Comparison of ENCODE assay signal across 8 cellular contexts in genomic region chr19:10112895-10113591, GRCh38. TPM values are rescaled to one million over a fixed set of nuclear protein-coding genes. Genes with fewer than 3 reads are reported as not detected.
DNase-seq lines count a peak whose midpoint lies in the region; ATAC-seq, FAIRE-seq and TF ChIP-seq lines count a peak whose summit lies in the region.

No MANE protein-coding gene starts in this region.

- H3K4me3 ChIP-seq in ascending aorta, result no peak overlapping the region
- H3K4me3 ChIP-seq in keratinocyte (ENCODE audit: control insufficient read depth in 2 of 3, extremely low read depth in 1 of 3, insufficient read depth in 2 of 3, low read depth in 1 of 3, low read length in 3 of 3), result no peak overlapping the region

- dilution Hi-C loops in keratinocyte (cut with MboI; ENCODE audit: extremely low pct_ligation_motif_present, low sequenced_read_pairs), result no loop called here

- H3K27ac Mint-ChIP-seq in CD4-positive, alpha-beta T cell, result peak overlapping the region; percentile 98

- peaks cover 32% of the 10 kb centered on the region for H3K4me1 Mint-ChIP-seq in CD4-positive, alpha-beta T cell (ENCODE audit: low read depth)

- no peak for FAIRE-seq in keratinocyte (lab: Jason Lieb, UNC)

- H4K20me1 ChIP-seq in keratinocyte (ENCODE audit: control insufficient read depth, extremely low read depth, insufficient read depth, low read length), result peaks cover 13% of the 10 kb centered on the region

- H3K27me3 Mint-ChIP-seq in CD4-positive, alpha-beta T cell, result peaks cover 4% of the 10 kb centered on the region

- H3K4me1 ChIP-seq in ascending aorta, result no peaks in the 10 kb centered on the region
- H3K4me1 ChIP-seq in keratinocyte (ENCODE audit: control insufficient read depth, extremely low read depth, insufficient read depth, low read length), result peaks cover 2% of the 10 kb centered on the region

- peak; percentile 43 to 72 (median 59) for DNase-seq in CD4-positive, alpha-beta T cell
- DNase-seq in T-helper 2 cell (peak; percentile 29 to 80 (median 60)), ascending aorta (ENCODE audit: low spot score in 2 of 2) (no peak), keratinocyte (ENCODE audit: low read depth, low spot score) (no peak)
- peak; percentile 41 for DNase-seq in stimulated activated CD8-positive, alpha-beta memory T cell treated with anti-CD3 and anti-CD28 coated beads, Interleukin-7, amount 100 ng/mL, for 24 hours (ENCODE audit: low read depth)

- POLR2A ChIA-PET in CD4-positive, alpha-beta T cell (lab: Charles Lee), result interaction anchor here (0.8 to 6.4 kb wide), 6 partner anchors 7 to 123 kb away, joined by 3 to 55 read pairs (median 12); partner anchors contain the start of gene PPAN

- no peaks in the 10 kb centered on the region for H3K9me1 ChIP-seq in keratinocyte (ENCODE audit: control insufficient read depth, extremely low read depth, insufficient read depth, low read length)

- peaks cover 29% of the 10 kb centered on the region for H3K79me2 ChIP-seq in keratinocyte (ENCODE audit: control insufficient read depth, insufficient read depth, low read length)

- ATAC-seq in CD4-positive, alpha-beta T cell (ENCODE audit: poor library complexity), result peak; percentile 41
- ATAC-seq in HG02798 (IDR thresholded peaks at IDR 0.05; ENCODE audit: poor library complexity, unreplicated experiment), result peak; percentile 43
- ATAC-seq in GM21786 (IDR thresholded peaks at IDR 0.05; ENCODE audit: unreplicated experiment), result no peak
- no peak for ATAC-seq in HG02884 (IDR thresholded peaks at IDR 0.05; ENCODE audit: unreplicated experiment)

- H3K9me3 Mint-ChIP-seq in CD4-positive, alpha-beta T cell, result no peaks in the 10 kb centered on the region

- peak overlapping the region; percentile 47 for H3K27ac ChIP-seq in CD4-positive, alpha-beta T cell (ENCODE audit: low read depth, low read length)
- H3K27ac ChIP-seq in ascending aorta (no peak overlapping the region), keratinocyte (ENCODE audit: control insufficient read depth, insufficient read depth, low read length) (no peak overlapping the region)

- H3K9me3 ChIP-seq in CD4-positive, alpha-beta T cell (ENCODE audit: control insufficient read depth, low read length), result no peaks in the 10 kb centered on the region
- H3K9me3 ChIP-seq in ascending aorta, result no peaks in the 10 kb centered on the region
- no peaks in the 10 kb centered on the region for H3K9me3 ChIP-seq in keratinocyte (ENCODE audit: control insufficient read depth, low read depth, low read length)

- H3K9ac ChIP-seq in keratinocyte (ENCODE audit: control insufficient read depth, extremely low read depth, insufficient read depth, low read length), result no peak overlapping the region

- intact Hi-C loops in CD4-positive, alpha-beta T cell (cut with DNase I, micrococcal nuclease), result loop anchor here (1.0 to 5.0 kb wide), 3 partner anchors 14 to 181 kb away; no protein-coding TSS in a partner anchor
- intact Hi-C loops in ascending aorta (cut with DNase I), result no loop called here

- H2AFZ ChIP-seq in keratinocyte (ENCODE audit: control insufficient read depth, low read length), result no peak overlapping the region

- H3K36me3 ChIP-seq in ascending aorta (peaks cover 68 to 75% of the 10 kb centered on the region in 2 donors), keratinocyte (ENCODE audit: control insufficient read depth in 2 of 2, extremely low read depth in 1 of 2, insufficient read depth in 2 of 2, low read length in 2 of 2) (peaks cover 33 to 51% of the 10 kb centered on the region in 2 experiments)

- H3K4me3 Mint-ChIP-seq in CD4-positive, alpha-beta T cell, result peak overlapping the region; percentile 87

- CTCF ChIA-PET in CD4-positive, alpha-beta T cell (lab: Charles Lee), result interaction anchor here (0.6 to 2.5 kb wide), 8 partner anchors 9 to 293 kb away, joined by 3 to 13 read pairs (median 4); no protein-coding TSS in a partner anchor

- peaks cover 76% of the 10 kb centered on the region for H3K36me3 Mint-ChIP-seq in CD4-positive, alpha-beta T cell (ENCODE audit: low read depth)

- H3K4me2 ChIP-seq in keratinocyte (ENCODE audit: control insufficient read depth, extremely low read depth, insufficient read depth, low read depth, low read length), result no peak overlapping the region

- no peaks in the 10 kb centered on the region for H3K27me3 ChIP-seq in CD4-positive, alpha-beta T cell (ENCODE audit: control insufficient read depth, insufficient read depth, low read length)
- H3K27me3 ChIP-seq in ascending aorta (no peaks in the 10 kb centered on the region), keratinocyte (ENCODE audit: control insufficient read depth, extremely low read depth, insufficient read depth, low read length) (no peaks in the 10 kb centered on the region)

- TF ChIP-seq CTCF in CD4-positive, alpha-beta T cell (IDR thresholded peaks at IDR 0.05), result peak; percentile 59
- peak; percentile 47 to 58 (median 56) for TF ChIP-seq CTCF in ascending aorta (IDR thresholded peaks at IDR 0.05)
- TF ChIP-seq CTCF in keratinocyte (optimal IDR thresholded peaks at IDR 0.05 in 1 of 3, IDR thresholded peaks at IDR 0.05 in 1 of 3, conservative IDR thresholded peaks at IDR 0.05 in 1 of 3; ENCODE audit: extremely low read depth in 1 of 3, insufficient read depth in 2 of 3, low read length in 3 of 3), result peak; percentile 65 to 92 (median 68)

RNA-seq across cellular contexts. Expression of gene P2RY11, which starts 1.6 kb away (rescaled TPM):
- 10 to 100 TPM; 88.5 to 93.9 TPM for total RNA-seq in CD4-positive, alpha-beta T cell
- 10.5 TPM for total RNA-seq in ascending aorta
- polyA plus RNA-seq in keratinocyte, result 2.4 to 7.1 TPM (median 3.2 TPM) in 3 replicates
- 7.7 TPM for polyA plus RNA-seq in keratinocyte (2011; ENCODE audit: low read depth)
- 1.1 and 2.3 TPM in 2 replicates for polyA plus RNA-seq in keratinocyte (2011; cell fraction: cytosol; rRNA removed)
- polyA plus RNA-seq in keratinocyte (2011; cell fraction: nucleus; rRNA removed), result 12.3 and 20.1 TPM in 2 replicates
- 7.4 and 8.2 TPM in 2 replicates for polyA plus RNA-seq in keratinocyte (2012; ENCODE audit: low replicate concordance)
- 2.5 to 5.4 TPM (median 3.8 TPM) in 3 replicates for polyA minus RNA-seq in keratinocyte
- 4.4 TPM for polyA minus RNA-seq in keratinocyte (2011; cell fraction: cytosol; rRNA and poly(A)+ RNA removed)
- 5.6 and 7.4 TPM in 2 replicates for polyA minus RNA-seq in keratinocyte (2011; cell fraction: nucleus; rRNA and poly(A)+ RNA removed)

RNA-seq across cellular contexts. Expression of gene EIF3G, which starts 6.7 kb away (rescaled TPM):
- total RNA-seq in CD4-positive, alpha-beta T cell, result 100 to 1,000 TPM; 328 to 343 TPM
- total RNA-seq in ascending aorta, result 241 TPM
- polyA plus RNA-seq in keratinocyte, result 106 to 207 TPM (median 124 TPM) in 3 replicates
- polyA plus RNA-seq in keratinocyte (2011; ENCODE audit: low read depth), result 198 TPM
- 124 and 200 TPM in 2 replicates for polyA plus RNA-seq in keratinocyte (2011; cell fraction: cytosol; rRNA removed)
- polyA plus RNA-seq in keratinocyte (2011; cell fraction: nucleus; rRNA removed), result 178 and 186 TPM in 2 replicates
- polyA plus RNA-seq in keratinocyte (2012; ENCODE audit: low replicate concordance), result 141 and 202 TPM in 2 replicates
- 57.3 to 125 TPM (median 69.0 TPM) in 3 replicates for polyA minus RNA-seq in keratinocyte
- polyA minus RNA-seq in keratinocyte (2011; cell fraction: cytosol; rRNA and poly(A)+ RNA removed), result 112 TPM
- 39.7 and 41.9 TPM in 2 replicates for polyA minus RNA-seq in keratinocyte (2011; cell fraction: nucleus; rRNA and poly(A)+ RNA removed)

RNA-seq across cellular contexts. Expression of gene PPAN, which starts 6.9 kb away (rescaled TPM):
- total RNA-seq in CD4-positive, alpha-beta T cell, result 100 to 1,000 TPM; 119 to 127 TPM
- total RNA-seq in ascending aorta, result not detected
- polyA plus RNA-seq in keratinocyte, result 32.3 to 43.5 TPM (median 36.9 TPM) in 3 replicates
- polyA plus RNA-seq in keratinocyte (2011; ENCODE audit: low read depth), result 40.1 TPM
- 17.6 and 31.6 TPM in 2 replicates for polyA plus RNA-seq in keratinocyte (2011; cell fraction: cytosol; rRNA removed)
- polyA plus RNA-seq in keratinocyte (2011; cell fraction: nucleus; rRNA removed), result 52.5 and 59.3 TPM in 2 replicates
- polyA plus RNA-seq in keratinocyte (2012; ENCODE audit: low replicate concordance), result 18.9 and 51.9 TPM in 2 replicates
- 41.8 to 158 TPM (median 56.7 TPM) in 3 replicates for polyA minus RNA-seq in keratinocyte
- polyA minus RNA-seq in keratinocyte (2011; cell fraction: cytosol; rRNA and poly(A)+ RNA removed), result 33.6 TPM
- 29.9 and 34.5 TPM in 2 replicates for polyA minus RNA-seq in keratinocyte (2011; cell fraction: nucleus; rRNA and poly(A)+ RNA removed)

RNA-seq across cellular contexts. Expression of gene ANGPTL6, which starts 10.6 kb away (rescaled TPM):
- total RNA-seq in CD4-positive, alpha-beta T cell, result under 1 TPM; 0.61 to 0.63 TPM
- total RNA-seq in ascending aorta, result not detected
- 0.05 to 0.13 TPM (median 0.09 TPM) in 3 replicates for polyA plus RNA-seq in keratinocyte
- polyA plus RNA-seq in keratinocyte (2011; ENCODE audit: low read depth), result not detected
- polyA plus RNA-seq in keratinocyte (2011; cell fraction: cytosol; rRNA removed), result 0.05 TPM in 1 of 2 replicates, not detected in the other
- 0.08 and 0.25 TPM in 2 replicates for polyA plus RNA-seq in keratinocyte (2011; cell fraction: nucleus; rRNA removed)
- 0.10 and 0.16 TPM in 2 replicates for polyA plus RNA-seq in keratinocyte (2012; ENCODE audit: low replicate concordance)
- polyA minus RNA-seq in keratinocyte, result 0.10 TPM in 1 of 3 replicates, not detected in the others
- polyA minus RNA-seq in keratinocyte (2011; cell fraction: cytosol; rRNA and poly(A)+ RNA removed), result not detected
- polyA minus RNA-seq in keratinocyte (2011; cell fraction: nucleus; rRNA and poly(A)+ RNA removed), result not detected in 2 replicates

RNA-seq across cellular contexts. Expression of gene SHFL, which starts 26.9 kb away (rescaled TPM):
- total RNA-seq in CD4-positive, alpha-beta T cell, result 10 to 100 TPM; 58.5 to 61.7 TPM
- 98.0 TPM for total RNA-seq in ascending aorta
- polyA plus RNA-seq in keratinocyte, result 33.6 to 48.4 TPM (median 36.4 TPM) in 3 replicates
- polyA plus RNA-seq in keratinocyte (2011; ENCODE audit: low read depth), result 3.8 TPM
- 22.5 and 33.5 TPM in 2 replicates for polyA plus RNA-seq in keratinocyte (2011; cell fraction: cytosol; rRNA removed)
- polyA plus RNA-seq in keratinocyte (2011; cell fraction: nucleus; rRNA removed), result 79.6 and 89.4 TPM in 2 replicates
- 4.5 and 30.0 TPM in 2 replicates for polyA plus RNA-seq in keratinocyte (2012; ENCODE audit: low replicate concordance)
- polyA minus RNA-seq in keratinocyte, result 17.1 to 22.3 TPM (median 18.2 TPM) in 3 replicates
- 34.5 TPM for polyA minus RNA-seq in keratinocyte (2011; cell fraction: cytosol; rRNA and poly(A)+ RNA removed)
- 13.7 and 15.5 TPM in 2 replicates for polyA minus RNA-seq in keratinocyte (2011; cell fraction: nucleus; rRNA and poly(A)+ RNA removed)

Comparison
In these comparisons a context has a peak if more than half of its experiments do, and no peak if none do; other contexts are left out.
1. ATAC-seq: peak in CD4-positive, alpha-beta T cell (single experiment) and HG02798 (single experiment); none in GM21786 (single experiment) and HG02884 (single experiment).
2. DNase-seq: peak in CD4-positive, alpha-beta T cell (10 of 10), T-helper 2 cell (5 of 5) and stimulated activated CD8-positive, alpha-beta memory T cell treated with anti-CD3 and anti-CD28 coated beads, Interleukin-7, amount 100 ng/mL, for 24 hours (single experiment); none in ascending aorta (0 of 2) and keratinocyte (single experiment).
3. RNA of gene PPAN, which starts 6.9 kb away (total RNA-seq): 119 to 127 TPM in CD4-positive, alpha-beta T cell; not detected in ascending aorta (single experiment); every median in the first group is over 10 times any median in the second.
4. Peak in every context shown above with its lines, with median percentiles within 50 percentile points of each other: CTCF ChIP-seq.